ENCODE assay signal across 11 cellular contexts in the genomic region with DNA sequence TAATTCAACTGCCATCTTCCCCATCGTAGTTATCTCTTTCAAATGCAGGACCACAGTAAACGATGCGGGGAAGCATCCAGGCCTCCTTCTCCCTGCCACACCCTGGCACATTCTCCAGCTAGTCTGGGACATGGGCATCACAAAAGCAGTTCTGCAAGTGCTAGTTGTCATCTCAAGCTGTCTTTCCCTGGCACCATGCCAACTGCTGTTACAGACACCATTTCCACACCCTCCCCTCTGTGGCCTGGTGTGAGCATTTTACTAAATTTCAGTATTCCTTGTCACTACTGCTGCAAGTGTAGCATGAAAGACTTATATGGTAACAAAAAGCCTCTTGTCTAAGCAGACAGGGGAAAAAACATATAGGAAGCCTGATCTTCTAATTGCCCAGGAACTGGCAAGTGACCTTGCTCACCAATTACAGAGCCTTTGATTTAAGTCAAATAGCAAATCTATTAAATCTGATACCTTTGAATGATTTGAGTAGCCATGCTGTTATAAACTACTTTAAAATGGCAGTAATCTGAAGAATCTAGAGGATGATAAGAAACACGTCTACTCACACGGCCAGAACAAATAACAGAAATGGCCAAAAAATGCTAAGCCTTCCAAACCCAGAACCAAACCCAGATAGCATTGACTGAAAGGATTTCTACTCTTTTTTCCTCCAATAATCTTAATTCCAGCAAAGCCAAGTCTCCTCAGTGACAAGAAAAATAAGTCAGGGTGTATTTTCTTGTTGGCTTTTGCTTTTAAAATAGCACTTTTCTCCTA.
DNase-seq lines count a peak whose midpoint lies in the region; ATAC-seq and TF ChIP-seq lines count a peak whose summit lies in the region.
"Had no signal": no experiment of that assay in that cellular context is flagged by ENCODE, and none has a peak within 500 bp of the region (broad histone marks: within the 10 kb centered on the region; RNA-seq: fewer than 3 reads in every experiment).

No MANE protein-coding gene starts in this region.

- H3K4me3 ChIP-seq in A673 (ENCODE audit: low read depth, low read length, poor library complexity, severe bottlenecking) (no peak overlapping the region), mesenchymal stem cell (ENCODE audit: insufficient read depth in 1 of 2, low read depth in 1 of 2, low read length in 2 of 2) (no peak overlapping the region)
- H3K4me3 ChIP-seq: HAP-1 had no signal

- H3K14ac ChIP-seq in mesenchymal stem cell (ENCODE audit: low read length in 2 of 2): no peak overlapping the region

- CTCF ChIA-PET in A673 (lab: Charles Lee): no interaction called here

- no peak overlapping the region for H3K18ac ChIP-seq in mesenchymal stem cell (ENCODE audit: low read depth in 1 of 2, low read length in 2 of 2)

- H2BK12ac ChIP-seq in mesenchymal stem cell (ENCODE audit: low read length in 2 of 2): peak overlapping the region in 1 of 2 experiments; percentile 15

- TF ChIP-seq CTCF in A673 (conservative IDR thresholded peaks at IDR 0.05; ENCODE audit: low read depth, low read length): no peak
- TF ChIP-seq CTCF in GM20000 (IDR thresholded peaks at IDR 0.05; ENCODE audit: extremely low read depth, missing control alignments): no peak

- DNase-seq in A673 (ENCODE audit: low spot score) (peak; percentile 23), EH (ENCODE audit: low read depth) (peak; percentile 28), NCI-H748 (lab: John Stamatoyannopoulos, UW; ENCODE audit: unreplicated experiment) (peak; percentile 88), left ventricle myocardium superior (no peak), GM20000 (ENCODE audit: low spot score) (no peak), mesenchymal stem cell (no peak), inferior parietal cortex (ENCODE audit: extremely low spot score) (no peak)
- DNase-seq: effector CD8-positive, alpha-beta T cell; stimulated activated CD4-positive, alpha-beta T cell treated with anti-CD3 and anti-CD28 coated beads, Interleukin-4, amount 100 ng/mL, for 24 hours had no signal

- H3K79me1 ChIP-seq in mesenchymal stem cell (replicated peaks; ENCODE audit: low read length, poor library complexity, severe bottlenecking): no peaks in the 10 kb centered on the region

- no peak overlapping the region for H3K23ac ChIP-seq in mesenchymal stem cell (ENCODE audit: low read length in 2 of 2)

- no peak overlapping the region for H3K9ac ChIP-seq in mesenchymal stem cell (ENCODE audit: low read length)

- H2BK120ac ChIP-seq in mesenchymal stem cell (ENCODE audit: low read depth, low read length): no peak overlapping the region

- no peak overlapping the region for H4K91ac ChIP-seq in mesenchymal stem cell (ENCODE audit: low read length)

- no TSS peak for BruUV-seq in A673 (replicated peaks; lab: Mats Ljungman, UMichigan)

- ATAC-seq in left ventricle myocardium superior (peak; percentile 43), GM19397 (IDR thresholded peaks at IDR 0.05; ENCODE audit: unreplicated experiment) (no peak)

- no peaks in the 10 kb centered on the region for H3K9me3 ChIP-seq in A673 (ENCODE audit: low read depth, low read length, poor library complexity, severe bottlenecking)
- no peaks in the 10 kb centered on the region for H3K9me3 ChIP-seq in mesenchymal stem cell (ENCODE audit: control insufficient read depth, low read length)
- H3K9me3 ChIP-seq: HAP-1 had no signal

- POLR2A ChIA-PET in A673 (lab: Charles Lee; ENCODE audit: low non-redundant PET): interaction anchor here (0.6 kb wide), 1 partner anchor 408 kb away, joined by 4 read pairs; no protein-coding TSS in a partner anchor

- H3K27ac ChIP-seq in A673 (ENCODE audit: low read depth, low read length, poor library complexity, severe bottlenecking) (no peak overlapping the region), mesenchymal stem cell (ENCODE audit: low read length, poor library complexity, severe bottlenecking) (no peak overlapping the region)

- no peaks in the 10 kb centered on the region for H3K36me3 ChIP-seq in A673 (ENCODE audit: insufficient read depth, low read length, poor library complexity, severe bottlenecking)
- H3K36me3 ChIP-seq in mesenchymal stem cell (ENCODE audit: control insufficient read depth in 1 of 2, insufficient read depth in 2 of 2, low read depth in 1 of 2, low read length in 2 of 2): no peaks in the 10 kb centered on the region
- H3K36me3 ChIP-seq: HAP-1 had no signal

- peak overlapping the region in 1 of 2 experiments; percentile 11 for H3K4ac ChIP-seq in mesenchymal stem cell (ENCODE audit: low read depth in 1 of 2, low read length in 2 of 2)

- no peak overlapping the region for H2BK5ac ChIP-seq in mesenchymal stem cell (ENCODE audit: low read depth, low read length, poor library complexity, severe bottlenecking)

- no peak overlapping the region for H2AFZ ChIP-seq in mesenchymal stem cell (ENCODE audit: low read depth, low read length)

- no peak overlapping the region for H4K8ac ChIP-seq in mesenchymal stem cell (ENCODE audit: low read length)

- no peak overlapping the region for H2BK15ac ChIP-seq in mesenchymal stem cell (ENCODE audit: low read depth, poor library complexity, severe bottlenecking)

- intact Hi-C loops in A673 (cut with micrococcal nuclease; ENCODE audit: unreplicated experiment): loop anchor here (10.0 kb wide), 1 partner anchor 325 kb away; no protein-coding TSS in a partner anchor
- intact Hi-C loops in left ventricle myocardium superior (cut with micrococcal nuclease): no loop called here

- H3K4me2 ChIP-seq in mesenchymal stem cell (ENCODE audit: low read length, poor library complexity, severe bottlenecking): no peak overlapping the region

- no peaks in the 10 kb centered on the region for H3K27me3 ChIP-seq in A673 (replicated peaks; ENCODE audit: insufficient read depth, low read depth, low read length, poor library complexity)
- no peaks in the 10 kb centered on the region for H3K27me3 ChIP-seq in mesenchymal stem cell (ENCODE audit: control insufficient read depth in 1 of 2, insufficient read depth in 1 of 2, low read length in 2 of 2)

- 97% methylated on average over 5 of the region's 5 CpGs for WGBS in mesenchymal stem cell

- H3K4me1 ChIP-seq in A673 (ENCODE audit: insufficient read depth, low read length, poor library complexity, severe bottlenecking) (no peaks in the 10 kb centered on the region), mesenchymal stem cell (ENCODE audit: control insufficient read depth, insufficient read depth, low read depth, low read length) (no peaks in the 10 kb centered on the region)

- no peak overlapping the region for H2AK5ac ChIP-seq in mesenchymal stem cell (ENCODE audit: low read length, severe bottlenecking)

Comparison
In these comparisons a context has a peak if more than half of its experiments do, and no peak if none do; other contexts are left out.
1. DNase-seq: peak in A673 (single experiment), EH (single experiment) and NCI-H748 (single experiment); none in left ventricle myocardium superior (single experiment), GM20000 (single experiment), mesenchymal stem cell (single experiment) and inferior parietal cortex (single experiment).